8 cellular contexts compared by ENCODE assay signal in the genomic region with DNA sequence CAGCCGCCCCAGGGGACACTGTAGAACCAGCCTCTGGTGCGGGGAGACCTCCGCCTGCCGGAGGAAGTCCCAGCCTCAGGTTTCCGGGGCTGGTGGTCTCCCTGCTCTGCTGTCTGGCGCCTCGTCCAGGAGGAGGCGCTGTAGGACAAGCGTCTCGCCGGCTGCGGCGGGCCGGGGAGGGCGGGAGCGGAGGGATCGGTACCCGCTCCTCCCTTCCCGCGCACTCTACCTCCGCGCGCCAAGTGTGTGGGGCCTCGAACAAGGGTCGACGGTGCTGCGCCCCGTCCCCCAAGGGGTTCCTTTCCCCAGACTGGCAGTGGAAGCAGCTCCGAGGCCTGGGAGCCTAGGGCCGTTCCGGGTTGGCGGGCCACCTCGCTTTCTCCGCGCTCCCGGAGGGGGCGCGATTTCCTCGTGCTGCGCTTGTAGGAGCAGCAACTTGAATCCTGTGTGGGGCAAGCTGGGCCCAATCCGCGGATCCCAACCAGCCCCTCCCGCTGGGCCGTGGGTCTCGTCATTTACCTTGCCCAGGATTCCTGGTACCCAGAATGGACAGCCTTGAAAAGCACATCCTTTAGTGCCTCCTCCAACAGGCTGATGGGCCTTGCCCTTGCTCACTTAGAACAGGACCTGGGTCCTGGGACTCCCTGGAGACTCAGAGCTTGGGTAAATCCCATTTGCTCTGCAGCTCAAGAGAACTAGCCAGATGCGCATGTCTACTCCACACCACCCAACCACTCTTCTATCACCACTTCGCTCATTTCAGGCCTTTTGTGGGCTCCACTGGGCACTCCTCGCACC. TPM values are rescaled to one million over a fixed set of nuclear protein-coding genes. Genes with fewer than 3 reads are reported as not detected.
DNase-seq lines count a peak whose midpoint lies in the region; ATAC-seq and TF ChIP-seq lines count a peak whose summit lies in the region.

No MANE protein-coding gene starts in this region.

- H3K36me3 ChIP-seq in mucosa of descending colon (ENCODE audit: low read depth) = no peaks in the 10 kb centered on the region

- DNase-seq in AG20443 (ENCODE audit: low spot score) = peak; percentile 91
- DNase-seq in NCI-H524 treated with DMSO at 0.1 percent for 48 hours (lab: John Stamatoyannopoulos, UW) = peak; percentile 55
- peak; percentile 38 to 47 for DNase-seq in activated CD8-positive, alpha-beta memory T cell treated with anti-CD3 and anti-CD28 coated beads for 1 hour (ENCODE audit: extremely low read depth in 1 of 2, low read depth in 1 of 2)
- DNase-seq in epithelial cell of esophagus (ENCODE audit: low read depth) = peak; percentile 65
- DNase-seq in mucosa of descending colon = peak in 2 of 3 donors; percentile 76 to 87
- DNase-seq in stimulated activated CD8-positive, alpha-beta memory T cell treated with anti-CD3 and anti-CD28 coated beads, Interleukin-7, amount 100 ng/mL, for 24 hours (ENCODE audit: low read depth) = peak; percentile 42

- no peaks in the 10 kb centered on the region for H3K9me3 ChIP-seq in mucosa of descending colon

- H3K4me3 ChIP-seq in epithelial cell of esophagus (ENCODE audit: low read length) (peak overlapping the region; percentile 33), mucosa of descending colon (peak overlapping the region; percentile 10)

- peaks cover 7% of the 10 kb centered on the region for H3K4me1 ChIP-seq in mucosa of descending colon (ENCODE audit: low read depth)

- peak; percentile 73 for TF ChIP-seq CTCF in epithelial cell of esophagus (IDR thresholded peaks at IDR 0.05; ENCODE audit: insufficient read depth, low read depth, low read length, missing control alignments)
- TF ChIP-seq CTCF in mucosa of descending colon (IDR thresholded peaks at IDR 0.05) = peak; percentile 83

- ATAC-seq in GM18858 (IDR thresholded peaks at IDR 0.05; ENCODE audit: unreplicated experiment) = peak; percentile 83
- ATAC-seq in HG03060 (IDR thresholded peaks at IDR 0.05; ENCODE audit: low read depth, unreplicated experiment) = peak; percentile 67
- peak; percentile 83 for ATAC-seq in mucosa of descending colon

- intact Hi-C loops in mucosa of descending colon (cut with DNase I, micrococcal nuclease) = loop anchor here (2.0 to 10.0 kb wide), 6 partner anchors 144 to 684 kb away; no protein-coding TSS in a partner anchor

RNA-seq across cellular contexts. Expression of a gene that starts 10.6 kb away (rescaled TPM):
- total RNA-seq in mucosa of descending colon = 1 to 10 TPM; 4.7 to 6.5 (median 5.9) TPM

RNA-seq across cellular contexts. Expression of a gene that starts 11.2 kb away (rescaled TPM):
- total RNA-seq in mucosa of descending colon = 10 to 100 TPM in 1 of 3 donors, 1 to 10 TPM in 2; 4.9 to 13.8 (median 5.6) TPM

RNA-seq across cellular contexts. Expression of a gene that starts 16.4 kb away (rescaled TPM):
- total RNA-seq in mucosa of descending colon = 1 to 10 TPM; 5.8 to 7.0 (median 6.0) TPM

RNA-seq across cellular contexts. Expression of a gene that starts 18.2 kb away (rescaled TPM):
- total RNA-seq in mucosa of descending colon = 1 to 10 TPM; 2.1 to 5.6 (median 2.2) TPM

RNA-seq across cellular contexts. Expression of a gene that starts 24.1 kb away (rescaled TPM):
- 1 to 10 TPM; 1.8 to 4.1 (median 3.0) TPM for total RNA-seq in mucosa of descending colon

Comparison
In these comparisons a context has a peak if more than half of its experiments do, and no peak if none do; other contexts are left out.
1. Peak in every context shown above with its lines: DNase-seq, ATAC-seq and H3K4me3 ChIP-seq.